Comparison of ENCODE assay signal across 1 cellular context in the genomic region with DNA sequence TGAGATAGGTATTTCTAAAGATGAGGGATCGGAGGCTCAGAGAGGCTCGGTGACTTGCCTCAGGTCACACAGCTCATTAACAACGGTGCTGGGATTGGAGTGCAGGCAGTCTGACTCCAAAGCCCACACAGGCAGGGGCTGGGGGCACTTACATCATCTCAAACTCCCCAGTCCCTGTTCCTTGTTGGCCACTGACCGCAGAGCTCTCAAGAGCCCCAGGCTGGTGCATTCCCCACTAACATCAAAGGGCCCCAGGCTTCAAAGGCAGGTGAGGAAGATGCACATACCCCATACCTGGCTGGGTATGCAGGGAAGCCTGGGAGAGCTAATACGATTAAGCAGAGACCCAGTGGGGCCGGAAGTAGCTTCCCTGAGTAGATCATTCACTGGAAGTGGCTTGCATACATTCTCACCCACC.
TF ChIP-seq lines count a peak whose summit lies in the region.

No MANE protein-coding gene starts in this region.

TF ChIP-seq in WTC11, 78 proteins besides CTCF, POLR2A, EP300 and RAD21 (continued from another document):
- TF ChIP-seq, protein P1, sequence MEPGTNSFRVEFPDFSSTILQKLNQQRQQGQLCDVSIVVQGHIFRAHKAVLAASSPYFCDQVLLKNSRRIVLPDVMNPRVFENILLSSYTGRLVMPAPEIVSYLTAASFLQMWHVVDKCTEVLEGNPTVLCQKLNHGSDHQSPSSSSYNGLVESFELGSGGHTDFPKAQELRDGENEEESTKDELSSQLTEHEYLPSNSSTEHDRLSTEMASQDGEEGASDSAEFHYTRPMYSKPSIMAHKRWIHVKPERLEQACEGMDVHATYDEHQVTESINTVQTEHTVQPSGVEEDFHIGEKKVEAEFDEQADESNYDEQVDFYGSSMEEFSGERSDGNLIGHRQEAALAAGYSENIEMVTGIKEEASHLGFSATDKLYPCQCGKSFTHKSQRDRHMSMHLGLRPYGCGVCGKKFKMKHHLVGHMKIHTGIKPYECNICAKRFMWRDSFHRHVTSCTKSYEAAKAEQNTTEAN (CRISPR knock-in tag; IDR thresholded peaks at IDR 0.05): no peak
- TF ChIP-seq KAT7 (CRISPR knock-in tag; IDR thresholded peaks at IDR 0.05; ENCODE audit: borderline replicate concordance) (no peak), RORB (CRISPR knock-in tag; IDR thresholded peaks at IDR 0.05) (no peak), SMAD3 (CRISPR knock-in tag; IDR thresholded peaks at IDR 0.05; ENCODE audit: borderline replicate concordance) (no peak), CBFB (CRISPR knock-in tag; IDR thresholded peaks at IDR 0.05; ENCODE audit: low read depth) (no peak), ZNF121 (CRISPR knock-in tag; IDR thresholded peaks at IDR 0.05) (no peak), GRHL2 (CRISPR knock-in tag; IDR thresholded peaks at IDR 0.05; ENCODE audit: insufficient replicate concordance, severe bottlenecking) (no peak), JUN (CRISPR knock-in tag; IDR thresholded peaks at IDR 0.05) (no peak), ZNF232 (CRISPR knock-in tag; IDR thresholded peaks at IDR 0.05) (no peak), ETV6 (CRISPR knock-in tag; IDR thresholded peaks at IDR 0.05) (peak; percentile 91), ZNF263 (CRISPR knock-in tag; IDR thresholded peaks at IDR 0.05; ENCODE audit: low read depth) (no peak), TEAD4 (CRISPR knock-in tag; IDR thresholded peaks at IDR 0.05) (peak; percentile 75; the same call in 1 of the 2 replicates), ELF4 (CRISPR knock-in tag; IDR thresholded peaks at IDR 0.05; ENCODE audit: low read depth) (no peak), PRRX2 (CRISPR knock-in tag; IDR thresholded peaks at IDR 0.05) (no peak), NFATC4 (CRISPR knock-in tag; IDR thresholded peaks at IDR 0.05) (no peak), ZNF317 (CRISPR knock-in tag; IDR thresholded peaks at IDR 0.05; ENCODE audit: borderline replicate concordance, low read depth) (no peak), GTF2I (CRISPR knock-in tag; conservative IDR thresholded peaks at IDR 0.05) (no peak), FOXK1 (CRISPR knock-in tag; IDR thresholded peaks at IDR 0.05) (peak; percentile 26; the same call in 1 of the 2 replicates)
- TF ChIP-seq, protein P2, sequence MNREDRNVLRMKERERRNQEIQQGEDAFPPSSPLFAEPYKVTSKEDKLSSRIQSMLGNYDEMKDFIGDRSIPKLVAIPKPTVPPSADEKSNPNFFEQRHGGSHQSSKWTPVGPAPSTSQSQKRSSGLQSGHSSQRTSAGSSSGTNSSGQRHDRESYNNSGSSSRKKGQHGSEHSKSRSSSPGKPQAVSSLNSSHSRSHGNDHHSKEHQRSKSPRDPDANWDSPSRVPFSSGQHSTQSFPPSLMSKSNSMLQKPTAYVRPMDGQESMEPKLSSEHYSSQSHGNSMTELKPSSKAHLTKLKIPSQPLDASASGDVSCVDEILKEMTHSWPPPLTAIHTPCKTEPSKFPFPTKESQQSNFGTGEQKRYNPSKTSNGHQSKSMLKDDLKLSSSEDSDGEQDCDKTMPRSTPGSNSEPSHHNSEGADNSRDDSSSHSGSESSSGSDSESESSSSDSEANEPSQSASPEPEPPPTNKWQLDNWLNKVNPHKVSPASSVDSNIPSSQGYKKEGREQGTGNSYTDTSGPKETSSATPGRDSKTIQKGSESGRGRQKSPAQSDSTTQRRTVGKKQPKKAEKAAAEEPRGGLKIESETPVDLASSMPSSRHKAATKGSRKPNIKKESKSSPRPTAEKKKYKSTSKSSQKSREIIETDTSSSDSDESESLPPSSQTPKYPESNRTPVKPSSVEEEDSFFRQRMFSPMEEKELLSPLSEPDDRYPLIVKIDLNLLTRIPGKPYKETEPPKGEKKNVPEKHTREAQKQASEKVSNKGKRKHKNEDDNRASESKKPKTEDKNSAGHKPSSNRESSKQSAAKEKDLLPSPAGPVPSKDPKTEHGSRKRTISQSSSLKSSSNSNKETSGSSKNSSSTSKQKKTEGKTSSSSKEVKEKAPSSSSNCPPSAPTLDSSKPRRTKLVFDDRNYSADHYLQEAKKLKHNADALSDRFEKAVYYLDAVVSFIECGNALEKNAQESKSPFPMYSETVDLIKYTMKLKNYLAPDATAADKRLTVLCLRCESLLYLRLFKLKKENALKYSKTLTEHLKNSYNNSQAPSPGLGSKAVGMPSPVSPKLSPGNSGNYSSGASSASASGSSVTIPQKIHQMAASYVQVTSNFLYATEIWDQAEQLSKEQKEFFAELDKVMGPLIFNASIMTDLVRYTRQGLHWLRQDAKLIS (CRISPR knock-in tag; IDR thresholded peaks at IDR 0.05; ENCODE audit: borderline replicate concordance): peak; percentile 82; the same call in 1 of the 2 replicates
- TF ChIP-seq, protein P3, sequence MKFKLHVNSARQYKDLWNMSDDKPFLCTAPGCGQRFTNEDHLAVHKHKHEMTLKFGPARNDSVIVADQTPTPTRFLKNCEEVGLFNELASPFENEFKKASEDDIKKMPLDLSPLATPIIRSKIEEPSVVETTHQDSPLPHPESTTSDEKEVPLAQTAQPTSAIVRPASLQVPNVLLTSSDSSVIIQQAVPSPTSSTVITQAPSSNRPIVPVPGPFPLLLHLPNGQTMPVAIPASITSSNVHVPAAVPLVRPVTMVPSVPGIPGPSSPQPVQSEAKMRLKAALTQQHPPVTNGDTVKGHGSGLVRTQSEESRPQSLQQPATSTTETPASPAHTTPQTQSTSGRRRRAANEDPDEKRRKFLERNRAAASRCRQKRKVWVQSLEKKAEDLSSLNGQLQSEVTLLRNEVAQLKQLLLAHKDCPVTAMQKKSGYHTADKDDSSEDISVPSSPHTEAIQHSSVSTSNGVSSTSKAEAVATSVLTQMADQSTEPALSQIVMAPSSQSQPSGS (CRISPR knock-in tag; IDR thresholded peaks at IDR 0.05; ENCODE audit: borderline replicate concordance, low read depth): no peak
- TF ChIP-seq, protein P4, sequence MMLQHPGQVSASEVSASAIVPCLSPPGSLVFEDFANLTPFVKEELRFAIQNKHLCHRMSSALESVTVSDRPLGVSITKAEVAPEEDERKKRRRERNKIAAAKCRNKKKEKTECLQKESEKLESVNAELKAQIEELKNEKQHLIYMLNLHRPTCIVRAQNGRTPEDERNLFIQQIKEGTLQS (CRISPR knock-in tag; conservative IDR thresholded peaks at IDR 0.05): no peak
- TF ChIP-seq, protein P5, sequence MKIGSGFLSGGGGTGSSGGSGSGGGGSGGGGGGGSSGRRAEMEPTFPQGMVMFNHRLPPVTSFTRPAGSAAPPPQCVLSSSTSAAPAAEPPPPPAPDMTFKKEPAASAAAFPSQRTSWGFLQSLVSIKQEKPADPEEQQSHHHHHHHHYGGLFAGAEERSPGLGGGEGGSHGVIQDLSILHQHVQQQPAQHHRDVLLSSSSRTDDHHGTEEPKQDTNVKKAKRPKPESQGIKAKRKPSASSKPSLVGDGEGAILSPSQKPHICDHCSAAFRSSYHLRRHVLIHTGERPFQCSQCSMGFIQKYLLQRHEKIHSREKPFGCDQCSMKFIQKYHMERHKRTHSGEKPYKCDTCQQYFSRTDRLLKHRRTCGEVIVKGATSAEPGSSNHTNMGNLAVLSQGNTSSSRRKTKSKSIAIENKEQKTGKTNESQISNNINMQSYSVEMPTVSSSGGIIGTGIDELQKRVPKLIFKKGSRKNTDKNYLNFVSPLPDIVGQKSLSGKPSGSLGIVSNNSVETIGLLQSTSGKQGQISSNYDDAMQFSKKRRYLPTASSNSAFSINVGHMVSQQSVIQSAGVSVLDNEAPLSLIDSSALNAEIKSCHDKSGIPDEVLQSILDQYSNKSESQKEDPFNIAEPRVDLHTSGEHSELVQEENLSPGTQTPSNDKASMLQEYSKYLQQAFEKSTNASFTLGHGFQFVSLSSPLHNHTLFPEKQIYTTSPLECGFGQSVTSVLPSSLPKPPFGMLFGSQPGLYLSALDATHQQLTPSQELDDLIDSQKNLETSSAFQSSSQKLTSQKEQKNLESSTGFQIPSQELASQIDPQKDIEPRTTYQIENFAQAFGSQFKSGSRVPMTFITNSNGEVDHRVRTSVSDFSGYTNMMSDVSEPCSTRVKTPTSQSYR (CRISPR knock-in tag; IDR thresholded peaks at IDR 0.05): peak; percentile 50; the same call in 1 of the 2 replicates
- TF ChIP-seq, protein P6, sequence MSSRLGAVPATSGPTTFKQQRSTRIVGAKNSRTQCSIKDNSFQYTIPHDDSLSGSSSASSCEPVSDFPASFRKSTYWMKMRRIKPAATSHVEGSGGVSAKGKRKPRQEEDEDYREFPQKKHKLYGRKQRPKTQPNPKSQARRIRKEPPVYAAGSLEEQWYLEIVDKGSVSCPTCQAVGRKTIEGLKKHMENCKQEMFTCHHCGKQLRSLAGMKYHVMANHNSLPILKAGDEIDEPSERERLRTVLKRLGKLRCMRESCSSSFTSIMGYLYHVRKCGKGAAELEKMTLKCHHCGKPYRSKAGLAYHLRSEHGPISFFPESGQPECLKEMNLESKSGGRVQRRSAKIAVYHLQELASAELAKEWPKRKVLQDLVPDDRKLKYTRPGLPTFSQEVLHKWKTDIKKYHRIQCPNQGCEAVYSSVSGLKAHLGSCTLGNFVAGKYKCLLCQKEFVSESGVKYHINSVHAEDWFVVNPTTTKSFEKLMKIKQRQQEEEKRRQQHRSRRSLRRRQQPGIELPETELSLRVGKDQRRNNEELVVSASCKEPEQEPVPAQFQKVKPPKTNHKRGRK (CRISPR knock-in tag; IDR thresholded peaks at IDR 0.05; ENCODE audit: borderline replicate concordance): no peak
- TF ChIP-seq, protein P7, sequence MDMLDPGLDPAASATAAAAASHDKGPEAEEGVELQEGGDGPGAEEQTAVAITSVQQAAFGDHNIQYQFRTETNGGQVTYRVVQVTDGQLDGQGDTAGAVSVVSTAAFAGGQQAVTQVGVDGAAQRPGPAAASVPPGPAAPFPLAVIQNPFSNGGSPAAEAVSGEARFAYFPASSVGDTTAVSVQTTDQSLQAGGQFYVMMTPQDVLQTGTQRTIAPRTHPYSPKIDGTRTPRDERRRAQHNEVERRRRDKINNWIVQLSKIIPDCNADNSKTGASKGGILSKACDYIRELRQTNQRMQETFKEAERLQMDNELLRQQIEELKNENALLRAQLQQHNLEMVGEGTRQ (CRISPR knock-in tag; IDR thresholded peaks at IDR 0.05): 0 out of 2 replicates have a peak, but pooled peaks have one; percentile 16
- TF ChIP-seq, protein P8, sequence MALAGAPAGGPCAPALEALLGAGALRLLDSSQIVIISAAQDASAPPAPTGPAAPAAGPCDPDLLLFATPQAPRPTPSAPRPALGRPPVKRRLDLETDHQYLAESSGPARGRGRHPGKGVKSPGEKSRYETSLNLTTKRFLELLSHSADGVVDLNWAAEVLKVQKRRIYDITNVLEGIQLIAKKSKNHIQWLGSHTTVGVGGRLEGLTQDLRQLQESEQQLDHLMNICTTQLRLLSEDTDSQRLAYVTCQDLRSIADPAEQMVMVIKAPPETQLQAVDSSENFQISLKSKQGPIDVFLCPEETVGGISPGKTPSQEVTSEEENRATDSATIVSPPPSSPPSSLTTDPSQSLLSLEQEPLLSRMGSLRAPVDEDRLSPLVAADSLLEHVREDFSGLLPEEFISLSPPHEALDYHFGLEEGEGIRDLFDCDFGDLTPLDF (CRISPR knock-in tag; IDR thresholded peaks at IDR 0.05): no peak
- TF ChIP-seq, protein P9, sequence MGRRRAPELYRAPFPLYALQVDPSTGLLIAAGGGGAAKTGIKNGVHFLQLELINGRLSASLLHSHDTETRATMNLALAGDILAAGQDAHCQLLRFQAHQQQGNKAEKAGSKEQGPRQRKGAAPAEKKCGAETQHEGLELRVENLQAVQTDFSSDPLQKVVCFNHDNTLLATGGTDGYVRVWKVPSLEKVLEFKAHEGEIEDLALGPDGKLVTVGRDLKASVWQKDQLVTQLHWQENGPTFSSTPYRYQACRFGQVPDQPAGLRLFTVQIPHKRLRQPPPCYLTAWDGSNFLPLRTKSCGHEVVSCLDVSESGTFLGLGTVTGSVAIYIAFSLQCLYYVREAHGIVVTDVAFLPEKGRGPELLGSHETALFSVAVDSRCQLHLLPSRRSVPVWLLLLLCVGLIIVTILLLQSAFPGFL (CRISPR knock-in tag; IDR thresholded peaks at IDR 0.05; ENCODE audit: borderline replicate concordance): no peak
- TF ChIP-seq, protein P10, sequence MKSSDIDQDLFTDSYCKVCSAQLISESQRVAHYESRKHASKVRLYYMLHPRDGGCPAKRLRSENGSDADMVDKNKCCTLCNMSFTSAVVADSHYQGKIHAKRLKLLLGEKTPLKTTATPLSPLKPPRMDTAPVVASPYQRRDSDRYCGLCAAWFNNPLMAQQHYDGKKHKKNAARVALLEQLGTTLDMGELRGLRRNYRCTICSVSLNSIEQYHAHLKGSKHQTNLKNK (CRISPR knock-in tag; IDR thresholded peaks at IDR 0.05): no peak
- TF ChIP-seq, protein P11, sequence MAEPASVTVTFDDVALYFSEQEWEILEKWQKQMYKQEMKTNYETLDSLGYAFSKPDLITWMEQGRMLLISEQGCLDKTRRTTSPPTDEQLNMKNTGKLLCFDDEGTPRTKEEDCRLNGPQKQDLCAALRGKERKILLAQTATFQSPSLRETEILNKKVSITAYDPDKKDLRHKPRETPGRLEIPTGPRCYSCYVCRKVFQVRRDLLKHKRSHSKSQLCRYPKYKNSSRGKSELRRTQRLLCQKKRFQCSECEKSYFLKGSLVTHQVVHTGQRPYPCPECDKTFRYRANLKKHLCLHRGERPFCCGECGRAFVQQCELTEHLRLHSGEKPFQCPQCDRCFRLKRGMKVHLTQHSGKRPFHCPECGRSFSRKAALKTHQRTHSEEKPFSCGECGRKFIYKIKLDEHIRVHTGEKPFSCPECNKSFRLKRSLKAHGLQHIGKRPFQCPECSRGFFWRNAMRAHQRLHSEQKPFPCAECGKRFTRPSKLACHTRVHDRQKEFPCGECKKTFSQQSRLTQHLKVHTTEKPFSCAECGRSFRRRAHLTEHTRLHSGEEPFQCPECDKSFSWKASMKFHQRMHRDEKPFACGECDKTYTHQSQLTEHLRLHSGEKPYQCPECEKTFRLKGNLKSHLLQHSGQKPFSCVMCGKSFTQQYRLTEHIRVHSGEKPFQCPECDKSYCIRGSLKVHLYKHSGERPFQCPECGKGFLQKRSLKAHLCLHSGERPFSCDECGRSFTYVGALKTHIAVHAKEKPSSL (CRISPR knock-in tag; conservative IDR thresholded peaks at IDR 0.05): no peak
